ENCODE assay signal across 8 cellular contexts in genomic region chr17:80034977-80035686, GRCh38. TPM values are rescaled to one million over a fixed set of nuclear protein-coding genes. Genes with fewer than 3 reads are reported as not detected.
A peak's percentile ranks its signal among the peaks of the same experiment; 100 is the strongest.
DNase-seq lines count a peak whose midpoint lies in the region; ATAC-seq, FAIRE-seq and TF ChIP-seq lines count a peak whose summit lies in the region.

No MANE protein-coding gene starts in this region.

- H3K9me3 Mint-ChIP-seq in natural killer cell, result no peaks in the 10 kb centered on the region

- FAIRE-seq in urothelium cell line (lab: Jason Lieb, UNC), result no peak

- peak overlapping the region; percentile 72 for H3K27ac ChIP-seq in HUES48 (ENCODE audit: low read depth, low read length)
- H3K27ac ChIP-seq in epithelial cell of prostate, result peak overlapping the region; percentile 26

- 0 out of 2 replicates have a peak, but pooled peaks cover 3% of the 10 kb centered on the region for H3K4me1 ChIP-seq in HUES48 (ENCODE audit: control insufficient read depth, insufficient read depth, low read length)

- peaks cover 5% of the 10 kb centered on the region for H3K36me3 ChIP-seq in HUES48 (ENCODE audit: control insufficient read depth, insufficient read depth, low read length)

- ATAC-seq in natural killer cell (peak; percentile 32 to 52 (median 47)), HG03108 (IDR thresholded peaks at IDR 0.05; ENCODE audit: unreplicated experiment) (no peak), HG03097 (IDR thresholded peaks at IDR 0.05; ENCODE audit: low FRiP score, unreplicated experiment) (no peak)

- H3K9me3 ChIP-seq in HUES48 (ENCODE audit: control insufficient read depth, insufficient read depth, low read length), result no peaks in the 10 kb centered on the region

- peaks cover 13 to 20% of the 10 kb centered on the region in 2 donors for H3K4me1 Mint-ChIP-seq in natural killer cell

- peak overlapping the region; percentile 90 for H3K4me3 Mint-ChIP-seq in natural killer cell

- peaks cover 20 to 21% of the 10 kb centered on the region in 2 donors for H3K27me3 Mint-ChIP-seq in natural killer cell (ENCODE audit: low read depth in 2 of 2)

- H3K9ac ChIP-seq in HUES48 (ENCODE audit: low read depth, low read length), result peak overlapping the region; percentile 76

- no peaks in the 10 kb centered on the region for H3K36me3 Mint-ChIP-seq in natural killer cell

- TF ChIP-seq CTCF in GM12864 (IDR thresholded peaks at IDR 0.05; ENCODE audit: low read depth, low read length, missing control alignments) (no peak), natural killer cell (IDR thresholded peaks at IDR 0.05) (no peak)

- DNase-seq in GM12864 (ENCODE audit: low read depth), result no peak
- DNase-seq in activated CD8-positive, alpha-beta memory T cell treated with anti-CD3 and anti-CD28 coated beads for 24 hours, result peak; percentile 70
- no peak for DNase-seq in epithelial cell of prostate (ENCODE audit: low read depth, low spot score)
- peak; percentile 48 for DNase-seq in natural killer cell
- peak; percentile 49 for DNase-seq in urothelium cell line (ENCODE audit: low spot score)

- H3K27ac Mint-ChIP-seq in natural killer cell, result peak overlapping the region; percentile 84 to 86

- H3K27me3 ChIP-seq in HUES48 (ENCODE audit: control insufficient read depth, insufficient read depth, low read length), result no peaks in the 10 kb centered on the region

- intact Hi-C loops in natural killer cell (cut with micrococcal nuclease), result no loop called here

- peak overlapping the region; percentile 38; the same call in 1 of the 2 replicates for H3K4me3 ChIP-seq in GM12864 (ENCODE audit: low read depth, low read length)
- H3K4me3 ChIP-seq in HUES48 (ENCODE audit: low read depth, low read length), result peak overlapping the region; percentile 71

RNA-seq across cellular contexts. Expression of gene TBC1D16, which starts 0.5 kb away (rescaled TPM):
- under 1 TPM; 0.49 to 1.00 (median 0.65) TPM for total RNA-seq in natural killer cell

RNA-seq across cellular contexts. Expression of gene CCDC40, which starts 1.3 kb away (rescaled TPM):
- total RNA-seq in natural killer cell, result 1 to 10 TPM in 2 of 3 donors, under 1 TPM in 1; 0.95 to 2.4 (median 1.5) TPM

Comparison
In these comparisons a context has a peak if more than half of its experiments do, and no peak if none do; other contexts are left out.
1. DNase-seq: peak in activated CD8-positive, alpha-beta memory T cell treated with anti-CD3 and anti-CD28 coated beads for 24 hours (single experiment), natural killer cell (single experiment) and urothelium cell line (single experiment); none in GM12864 (single experiment) and epithelial cell of prostate (single experiment).
2. ATAC-seq: peak in natural killer cell (3 of 3); none in HG03108 (single experiment) and HG03097 (single experiment).